ENCODE assay signal across 25 cellular contexts in genomic region chr5:178455480-178455835, GRCh38.
A peak's percentile ranks its signal among the peaks of the same experiment; 100 is the strongest.
DNase-seq lines count a peak whose midpoint lies in the region; ATAC-seq, FAIRE-seq and TF ChIP-seq lines count a peak whose summit lies in the region.
"Had no signal": no experiment of that assay in that cellular context is flagged by ENCODE, and none has a peak within 500 bp of the region (broad histone marks: within the 10 kb centered on the region; RNA-seq: fewer than 3 reads in every experiment).

No MANE protein-coding gene starts in this region.

- H2BK15ac ChIP-seq in H9 (ENCODE audit: low read depth, low read length), result no peak overlapping the region
- 0 out of 2 replicates have a peak overlapping the region, but pooled peaks have one; percentile 72 for H2BK15ac ChIP-seq in H1 (ENCODE audit: low read length)

- no peak overlapping the region for H4K5ac ChIP-seq in H9 (ENCODE audit: insufficient read length, low read depth, low read length)
- H4K5ac ChIP-seq in H1 (ENCODE audit: insufficient read length, low read depth, low read length), result no peak overlapping the region

- H2AK5ac ChIP-seq in H9 (ENCODE audit: insufficient read length, low read length) (no peak overlapping the region), H1 (ENCODE audit: low read depth, low read length) (no peak overlapping the region)

- no peak overlapping the region for H3T11ph ChIP-seq in H9 (ENCODE audit: low read length)

- H3K4ac ChIP-seq in H9 (ENCODE audit: low read depth, low read length) (no peak overlapping the region), H1 (replicated peaks; ENCODE audit: insufficient read length, low read depth, low read length) (no peak overlapping the region)

- no peaks in the 10 kb centered on the region for H3K9me3 Mint-ChIP-seq in H9
- H3K9me3 Mint-ChIP-seq in stimulated activated memory B cell treated with anti-CD40 and anti-IgM and Interleukin-4, amounts not matched to agents 10 μg/mL and 1 μg/mL and 100 μg/mL, for 72 hours, result no peaks in the 10 kb centered on the region

- intact Hi-C loops in spleen (cut with DNase I; ENCODE audit: low total_unique reads), result no loop called here

- H4K91ac ChIP-seq in H9 (ENCODE audit: insufficient read length, low read depth, low read length), result no peak overlapping the region
- H4K91ac ChIP-seq in H1 (replicated peaks; ENCODE audit: insufficient read length, low read length), result no peak overlapping the region

- no peak overlapping the region for H3K27ac Mint-ChIP-seq in H9
- H3K27ac Mint-ChIP-seq in stimulated activated memory B cell treated with anti-CD40 and anti-IgM and Interleukin-4, amounts not matched to agents 10 μg/mL and 1 μg/mL and 100 μg/mL, for 72 hours, result no peak overlapping the region

- no peak overlapping the region for H3K18ac ChIP-seq in H9 (ENCODE audit: insufficient read length, low read depth, low read length)
- no peak overlapping the region for H3K18ac ChIP-seq in H1 (ENCODE audit: extremely low read depth, low read length)

- no peaks in the 10 kb centered on the region for H3K27me3 Mint-ChIP-seq in H9 (ENCODE audit: low read depth)
- peaks cover 14% of the 10 kb centered on the region for H3K27me3 Mint-ChIP-seq in stimulated activated memory B cell treated with anti-CD40 and anti-IgM and Interleukin-4, amounts not matched to agents 10 μg/mL and 1 μg/mL and 100 μg/mL, for 72 hours

- H3K4me3 ChIP-seq in H1 (ENCODE audit: extremely low read depth in 1 of 4, insufficient read depth in 2 of 4, low read depth in 3 of 4, low read length in 4 of 4), result no peak overlapping the region
- H3K4me3 ChIP-seq in spleen, result no peak overlapping the region

- H2BK12ac ChIP-seq in H9 (ENCODE audit: insufficient read length, low read depth, low read length) (no peak overlapping the region), H1 (ENCODE audit: low read depth, low read length) (peak overlapping the region; percentile 75; the same call in 1 of the 2 replicates)

- TF ChIP-seq EP300 in H1 (IDR thresholded peaks at IDR 0.05; ENCODE audit: borderline replicate concordance in 1 of 2, low read depth in 2 of 2, low read length in 2 of 2), result no peak

- H4K8ac ChIP-seq in H9 (replicated peaks; ENCODE audit: insufficient read length, low read depth, low read length) (no peak overlapping the region), H1 (ENCODE audit: extremely low read depth, insufficient read depth, low read length) (no peak overlapping the region; the same call in 1 of the 2 replicates)

- H3K79me2 ChIP-seq in H9 (ENCODE audit: insufficient read depth, low read length), result no peaks in the 10 kb centered on the region
- H3K79me2 ChIP-seq in H1 (ENCODE audit: control insufficient read depth in 1 of 2, insufficient read depth in 2 of 2, low read length in 2 of 2), result no peaks in the 10 kb centered on the region

- H2BK20ac ChIP-seq in H9 (ENCODE audit: low read depth, low read length, poor library complexity, severe bottlenecking) (no peak overlapping the region), H1 (ENCODE audit: low read length) (no peak overlapping the region)

- H3K4me2 ChIP-seq in H9 (ENCODE audit: insufficient read depth, insufficient read length, low read length) (no peak overlapping the region), H1 (ENCODE audit: insufficient read depth in 1 of 2, low read depth in 2 of 2, low read length in 2 of 2) (no peak overlapping the region)

- H3K9me3 ChIP-seq in H9 (ENCODE audit: control insufficient read depth, low read depth, low read length) (no peaks in the 10 kb centered on the region), H1 (ENCODE audit: insufficient read depth in 2 of 2, low read depth in 1 of 2, low read length in 1 of 2) (no peaks in the 10 kb centered on the region), spleen (no peaks in the 10 kb centered on the region)

- H3K4me1 ChIP-seq in H9 (ENCODE audit: insufficient read depth, low read length), result no peaks in the 10 kb centered on the region
- H3K4me1 ChIP-seq in H1 (replicated peaks in 1 of 4; ENCODE audit: control insufficient read depth in 3 of 4, insufficient read depth in 4 of 4, low read length in 3 of 4), result peaks cover 0 to 7% (median 4%) of the 10 kb centered on the region in 4 experiments; a peak in 5 of 7 replicates
- H3K4me1 ChIP-seq in spleen, result peaks cover 0 to 1% (median 0%) of the 10 kb centered on the region in 6 donors

- no peaks in the 10 kb centered on the region for H3K79me1 ChIP-seq in H9 (ENCODE audit: insufficient read depth, low read depth, low read length, poor library complexity, severe bottlenecking)
- no peaks in the 10 kb centered on the region for H3K79me1 ChIP-seq in H1 (ENCODE audit: low read depth, low read length)

- TF ChIP-seq CTCF in H9 (conservative IDR thresholded peaks at IDR 0.05), result no peak
- TF ChIP-seq CTCF in H1 (IDR thresholded peaks at IDR 0.05; ENCODE audit: control extremely low read depth in 1 of 3, insufficient read depth in 1 of 3, low read depth in 1 of 3, low read length in 3 of 3), result no peak
- TF ChIP-seq CTCF in spleen (IDR thresholded peaks at IDR 0.05 in 8 of 11, conservative IDR thresholded peaks at IDR 0.05 in 3 of 11), result no peak

- H4K20me1 ChIP-seq in H9 (ENCODE audit: control insufficient read depth, insufficient read depth, insufficient read length) (no peaks in the 10 kb centered on the region), H1 (replicated peaks in 1 of 2; ENCODE audit: control insufficient read depth in 1 of 2, insufficient read depth in 2 of 2, low read length in 2 of 2) (no peaks in the 10 kb centered on the region)

- CTCF ChIA-PET in H1 (lab: Charles Lee; ENCODE audit: partially characterized antibody), result interaction anchor here (1.0 to 1.5 kb wide), 4 partner anchors 18 to 171 kb away, joined by 3 to 4 read pairs (median 4); partner anchors contain the start of gene COL23A1

- H2BK120ac ChIP-seq in H9 (ENCODE audit: low read depth, low read length, poor library complexity, severe bottlenecking) (no peak overlapping the region), H1 (replicated peaks; ENCODE audit: low read depth, low read length) (no peak overlapping the region)

- H3K23me2 ChIP-seq in H9 (ENCODE audit: insufficient read length, low read depth, low read length, poor library complexity, severe bottlenecking), result no peaks in the 10 kb centered on the region
- H3K23me2 ChIP-seq in H1 (ENCODE audit: low read depth, low read length), result no peaks in the 10 kb centered on the region

- no peak for TF ChIP-seq RAD21 in H1 (IDR thresholded peaks at IDR 0.05 in 1 of 2, conservative IDR thresholded peaks at IDR 0.05 in 1 of 2; ENCODE audit: low read depth in 2 of 2, low read length in 2 of 2)

- no peak overlapping the region for H3K27ac ChIP-seq in H9 (ENCODE audit: insufficient read length, low read depth, low read length)
- no peak overlapping the region for H3K27ac ChIP-seq in H1 (ENCODE audit: low read depth, low read length)
- H3K27ac ChIP-seq in spleen, result no peak overlapping the region

- H3K4me3 Mint-ChIP-seq in H9, result no peak overlapping the region
- no peak overlapping the region for H3K4me3 Mint-ChIP-seq in stimulated activated memory B cell treated with anti-CD40 and anti-IgM and Interleukin-4, amounts not matched to agents 10 μg/mL and 1 μg/mL and 100 μg/mL, for 72 hours

- no peak overlapping the region for H3K14ac ChIP-seq in H9 (ENCODE audit: insufficient read depth, low read length)
- H3K14ac ChIP-seq in H1 (ENCODE audit: insufficient read length), result no peak overlapping the region

- H3K23ac ChIP-seq in H9 (ENCODE audit: insufficient read length, low read depth, low read length) (no peak overlapping the region), H1 (ENCODE audit: insufficient read length) (no peak overlapping the region)

- H3K36me3 ChIP-seq in H1 (ENCODE audit: control insufficient read depth in 2 of 4, insufficient read depth in 4 of 4, low read length in 3 of 4) (no peaks in the 10 kb centered on the region), spleen (no peaks in the 10 kb centered on the region)

- DNase-seq in H9 (peak; percentile 26), H1 (ENCODE audit: low read depth in 1 of 2, low spot score in 2 of 2) (no peak), mesenteric fat pad (ENCODE audit: low spot score) (peak; percentile 80), spleen (peak; percentile 31), cerebellum (ENCODE audit: low spot score) (no peak), NCI-H146 (lab: John Stamatoyannopoulos, UW) (no peak)
- DNase-seq: 8988T; ACHN; Calu3; DMS79 treated with DMSO at 0.1 percent for 48 hours; GF-D8; KBM-7; MV-4-11; NCI-H1105; NCI-H1436 treated with DMSO at 0.1 percent for 48 hours; NCI-H1930; NCI-H2107; NCI-H524; NCI-H774; NK-92 treated with Interleukin-12 subunit alpha and Interleukin-12 subunit beta, amount 100 ng/mL, for 24 hours; Right ventricle myocardium superior; RPMI8226 had no signal

- no peaks in the 10 kb centered on the region for H3K27me3 ChIP-seq in H9 (ENCODE audit: insufficient read depth, low read length)
- no peaks in the 10 kb centered on the region for H3K27me3 ChIP-seq in H1 (replicated peaks in 1 of 4; ENCODE audit: control insufficient read depth in 3 of 4, extremely low read depth in 1 of 4, insufficient read depth in 3 of 4, low read length in 3 of 4)
- H3K27me3 ChIP-seq in spleen (replicated peaks in 1 of 7), result peaks cover 0 to 2% (median 0%) of the 10 kb centered on the region in 7 donors

- H2BK5ac ChIP-seq in H9 (ENCODE audit: insufficient read length, low read length) (no peak overlapping the region), H1 (ENCODE audit: low read depth, low read length) (no peak overlapping the region)

- ATAC-seq in HG02885 (IDR thresholded peaks at IDR 0.05; ENCODE audit: poor library complexity, unreplicated experiment), result no peak
- no peak for ATAC-seq in stimulated activated memory B cell treated with anti-CD40 and anti-IgM and Interleukin-4, amounts not matched to agents 10 μg/mL and 1 μg/mL and 100 μg/mL, for 72 hours

- H2AFZ ChIP-seq in H9 (ENCODE audit: low read length) (no peak overlapping the region), H1 (ENCODE audit: low read length) (no peak overlapping the region)

- POLR2A ChIA-PET in H1 (lab: Charles Lee; ENCODE audit: partially characterized antibody), result interaction anchor here (1.1 kb wide), 1 partner anchor 98 kb away, joined by 3 read pairs; no protein-coding TSS in a partner anchor

- FAIRE-seq in H1 (lab: Jason Lieb, UNC), result no peak
- FAIRE-seq: GM12891 had no signal

- no peaks in the 10 kb centered on the region for H3K36me3 Mint-ChIP-seq in H9 (ENCODE audit: insufficient read depth in 1 of 3, low read depth in 3 of 3)
- H3K36me3 Mint-ChIP-seq in stimulated activated memory B cell treated with anti-CD40 and anti-IgM and Interleukin-4, amounts not matched to agents 10 μg/mL and 1 μg/mL and 100 μg/mL, for 72 hours, result no peaks in the 10 kb centered on the region

- H3K56ac ChIP-seq in H9 (ENCODE audit: insufficient read length, low read depth, low read length), result no peak overlapping the region
- no peak overlapping the region for H3K56ac ChIP-seq in H1 (replicated peaks; ENCODE audit: insufficient read length, low read depth, low read length)

- H3K4me1 Mint-ChIP-seq in H9, result peaks cover 9 to 11% of the 10 kb centered on the region in 2 experiments
- no peaks in the 10 kb centered on the region for H3K4me1 Mint-ChIP-seq in stimulated activated memory B cell treated with anti-CD40 and anti-IgM and Interleukin-4, amounts not matched to agents 10 μg/mL and 1 μg/mL and 100 μg/mL, for 72 hours

- WGBS in H9 (ENCODE audit: extremely low coverage, insufficient read length, low lambda C conversion rate), result no CpG with 5 or more reads among the region's 14 CpGs
- 94% methylated on average over 11 of the region's 14 CpGs; no CpG with 5 or more reads in 1 of the 2 experiments for WGBS in H1 (ENCODE audit: extremely low coverage in 1 of 2, insufficient coverage in 1 of 2, insufficient read length in 1 of 2, insufficient replicate concordance in 2 of 2, low coverage in 1 of 2, low lambda C conversion rate in 2 of 2, missing lambda C conversion rate in 1 of 2), 2 experiments
- 82 to 95% (median 90%) methylated on average over 12 to 14 of the region's 14 CpGs for WGBS in spleen, 5 donors

- H3K9ac ChIP-seq in H9 (ENCODE audit: extremely low read depth, insufficient read length, low read length) (no peak overlapping the region), H1 (replicated peaks in 1 of 4; ENCODE audit: extremely low read depth in 1 of 4, low read depth in 3 of 4, low read length in 3 of 4) (no peak overlapping the region)

- TF ChIP-seq POLR2A in H1 (IDR thresholded peaks at IDR 0.05; ENCODE audit: control extremely low read depth in 1 of 2, low read depth in 2 of 2, low read length in 2 of 2) (no peak), spleen (IDR thresholded peaks at IDR 0.05) (no peak)

Comparison
In these comparisons a context has a peak if more than half of its experiments do, and no peak if none do; other contexts are left out.
1. DNase-seq: peak in H9 (single experiment), mesenteric fat pad (single experiment) and spleen (single experiment); none in H1 (0 of 2), cerebellum (single experiment) and NCI-H146 (single experiment).